In the genomic region with DNA sequence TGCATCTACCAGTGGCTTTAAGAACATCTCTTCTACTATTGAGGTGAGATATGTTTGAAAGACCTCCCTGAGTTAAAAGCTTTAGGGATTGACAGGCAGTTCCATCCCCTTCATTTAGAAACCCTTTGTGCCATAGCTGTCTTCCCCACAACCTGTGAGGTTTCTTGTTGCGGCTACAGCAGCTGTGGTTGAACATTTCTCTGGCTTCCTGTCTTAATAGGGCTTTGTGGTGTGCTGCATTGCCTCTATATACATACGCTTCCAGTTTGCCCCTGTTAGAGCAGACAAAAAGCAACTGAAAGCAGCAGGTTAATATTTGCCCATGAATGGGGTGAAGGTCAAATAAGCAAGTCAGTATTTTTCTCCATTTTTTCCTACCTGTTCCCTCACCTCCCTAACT, we compare ENCODE assay signal across 9 cellular contexts.
DNase-seq lines count a peak whose midpoint lies in the region; ATAC-seq lines count a peak whose summit lies in the region.
"Had no signal": no experiment of that assay in that cellular context is flagged by ENCODE, and none has a peak within 500 bp of the region (broad histone marks: within the 10 kb centered on the region; RNA-seq: fewer than 3 reads in every experiment).

No MANE protein-coding gene starts in this region.

- H3K27me3 Mint-ChIP-seq in activated T-helper 1 cell treated with anti-CD3 and anti-CD28 coated beads, Interleukin-12 subunit alpha, Interleukin-12 subunit beta, Interleukin-2, Interleukin-4 antibody, amounts not matched to agents 30 ng/mL and 10 ng/mL and 1 ng/mL, durations not matched to agents 14 hours and 24 hours and 36 hours (ENCODE audit: insufficient read depth): no peaks in the 10 kb centered on the region

- intact Hi-C loops in activated T-helper 1 cell treated with anti-CD3 and anti-CD28 coated beads, Interleukin-12 subunit alpha, Interleukin-12 subunit beta, Interleukin-2, Interleukin-4 antibody, amounts not matched to agents 30 ng/mL and 10 ng/mL and 1 ng/mL, durations not matched to agents 14 hours and 24 hours and 36 hours (cut with micrococcal nuclease): loop anchor here (2.0 to 5.0 kb wide), 4 partner anchors 47 to 444 kb away; no protein-coding TSS in a partner anchor

- DNase-seq in activated gamma-delta T cell treated with Interleukin-2 at 50 U/mL for 16 hours: peak; percentile 49
- no peak for DNase-seq in activated gamma-delta T cell (lab: John Stamatoyannopoulos, UW)
- DNase-seq in activated T-helper 1 cell treated with anti-CD3 and anti-CD28 coated beads, Interleukin-12 subunit alpha, Interleukin-12 subunit beta, Interleukin-2, Interleukin-4 antibody, amounts not matched to agents 30 ng/mL and 10 ng/mL and 1 ng/mL, durations not matched to agents 14 hours and 24 hours and 36 hours (ENCODE audit: low spot score): peak; percentile 74
- peak; percentile 7 for DNase-seq in stimulated activated CD8-positive, alpha-beta memory T cell treated with anti-CD3 and anti-CD28 coated beads, Interleukin-7, amount 100 ng/mL, for 24 hours (ENCODE audit: low read depth)
- DNase-seq in NOMO-1 treated with dmso at 0.1 percent for 144 hours (lab: John Stamatoyannopoulos, UW; ENCODE audit: unreplicated experiment): no peak
- no peak for DNase-seq in NOMO-1 (lab: John Stamatoyannopoulos, UW; ENCODE audit: unreplicated experiment in 2 of 2)
- no peak for DNase-seq in hypothalamus (lab: John Stamatoyannopoulos, UW)

- peaks cover 36% of the 10 kb centered on the region for H3K9me3 Mint-ChIP-seq in activated T-helper 1 cell treated with anti-CD3 and anti-CD28 coated beads, Interleukin-12 subunit alpha, Interleukin-12 subunit beta, Interleukin-2, Interleukin-4 antibody, amounts not matched to agents 30 ng/mL and 10 ng/mL and 1 ng/mL, durations not matched to agents 14 hours and 24 hours and 36 hours

- peak overlapping the region; percentile 72 for H3K27ac Mint-ChIP-seq in activated T-helper 1 cell treated with anti-CD3 and anti-CD28 coated beads, Interleukin-12 subunit alpha, Interleukin-12 subunit beta, Interleukin-2, Interleukin-4 antibody, amounts not matched to agents 30 ng/mL and 10 ng/mL and 1 ng/mL, durations not matched to agents 14 hours and 24 hours and 36 hours

- peaks cover 48% of the 10 kb centered on the region for H3K4me1 Mint-ChIP-seq in activated T-helper 1 cell treated with anti-CD3 and anti-CD28 coated beads, Interleukin-12 subunit alpha, Interleukin-12 subunit beta, Interleukin-2, Interleukin-4 antibody, amounts not matched to agents 30 ng/mL and 10 ng/mL and 1 ng/mL, durations not matched to agents 14 hours and 24 hours and 36 hours (ENCODE audit: low read depth)

- peaks cover 25% of the 10 kb centered on the region for H3K36me3 Mint-ChIP-seq in activated T-helper 1 cell treated with anti-CD3 and anti-CD28 coated beads, Interleukin-12 subunit alpha, Interleukin-12 subunit beta, Interleukin-2, Interleukin-4 antibody, amounts not matched to agents 30 ng/mL and 10 ng/mL and 1 ng/mL, durations not matched to agents 14 hours and 24 hours and 36 hours (ENCODE audit: low read depth)

- ATAC-seq in HG03558 (IDR thresholded peaks at IDR 0.05; ENCODE audit: extremely low read depth, unreplicated experiment): peak; percentile 99
- ATAC-seq: A549 had no signal

- H3K4me3 Mint-ChIP-seq in activated T-helper 1 cell treated with anti-CD3 and anti-CD28 coated beads, Interleukin-12 subunit alpha, Interleukin-12 subunit beta, Interleukin-2, Interleukin-4 antibody, amounts not matched to agents 30 ng/mL and 10 ng/mL and 1 ng/mL, durations not matched to agents 14 hours and 24 hours and 36 hours: peak overlapping the region; percentile 62

Comparison
In these comparisons a context has a peak if more than half of its experiments do, and no peak if none do; other contexts are left out.
1. DNase-seq: peak in activated gamma-delta T cell treated with Interleukin-2 at 50 U/mL for 16 hours (single experiment), activated T-helper 1 cell treated with anti-CD3 and anti-CD28 coated beads, Interleukin-12 subunit alpha, Interleukin-12 subunit beta, Interleukin-2, Interleukin-4 antibody, amounts not matched to agents 30 ng/mL and 10 ng/mL and 1 ng/mL, durations not matched to agents 14 hours and 24 hours and 36 hours (single experiment) and stimulated activated CD8-positive, alpha-beta memory T cell treated with anti-CD3 and anti-CD28 coated beads, Interleukin-7, amount 100 ng/mL, for 24 hours (single experiment); none in activated gamma-delta T cell (single experiment), NOMO-1 treated with dmso at 0.1 percent for 144 hours (single experiment), NOMO-1 (0 of 2) and hypothalamus (0 of 51).